In genomic region chr10:37434091-37434490, GRCh38 we compare ENCODE assay signal across 17 cellular contexts.
DNase-seq lines count a peak whose midpoint lies in the region; ATAC-seq, FAIRE-seq and TF ChIP-seq lines count a peak whose summit lies in the region.
"Had no signal": no experiment of that assay in that cellular context is flagged by ENCODE, and none has a peak within 500 bp of the region (broad histone marks: within the 10 kb centered on the region; RNA-seq: fewer than 3 reads in every experiment).

No MANE protein-coding gene starts in this region.

- H3K27ac Mint-ChIP-seq in progenitor cell of endocrine pancreas = no peak overlapping the region
- H3K27ac Mint-ChIP-seq: activated CD4-positive, alpha-beta T cell treated with anti-CD3 and anti-CD28 coated beads for 36 hours; activated T-helper 1 cell treated with anti-CD3 and anti-CD28 coated beads, Interleukin-12 subunit alpha, Interleukin-12 subunit beta, Interleukin-2, Interleukin-4 antibody, amounts not matched to agents 30 ng/mL and 10 ng/mL and 1 ng/mL, durations not matched to agents 14 hours and 24 hours and 36 hours; CD4-positive, alpha-beta T cell; T-cell had no signal

- no peak overlapping the region for H3K4me3 Mint-ChIP-seq in progenitor cell of endocrine pancreas (ENCODE audit: low read depth)
- H3K4me3 Mint-ChIP-seq: activated CD4-positive, alpha-beta T cell treated with anti-CD3 and anti-CD28 coated beads for 36 hours; activated T-helper 1 cell treated with anti-CD3 and anti-CD28 coated beads, Interleukin-12 subunit alpha, Interleukin-12 subunit beta, Interleukin-2, Interleukin-4 antibody, amounts not matched to agents 30 ng/mL and 10 ng/mL and 1 ng/mL, durations not matched to agents 14 hours and 24 hours and 36 hours; CD4-positive, alpha-beta T cell; T-cell had no signal

- H3K4me2 ChIP-seq in A549 = 0 out of 3 replicates have a peak overlapping the region, but pooled peaks have one; percentile 18

- H3K9me3 ChIP-seq in A549 (no peaks in the 10 kb centered on the region), esophagus muscularis mucosa (no peaks in the 10 kb centered on the region), tibial artery (no peaks in the 10 kb centered on the region), BE2C (no peaks in the 10 kb centered on the region)
- H3K9me3 ChIP-seq: sigmoid colon had no signal

- WGBS in A549 (ENCODE audit: missing lambda C conversion rate) = 13% methylated on average over 2 of the region's 2 CpGs
- WGBS in esophagus muscularis mucosa = 44% methylated on average over 2 of the region's 2 CpGs

- H3K9me3 Mint-ChIP-seq in progenitor cell of endocrine pancreas (ENCODE audit: low read depth) = peaks cover 55% of the 10 kb centered on the region

- H3K4me3 ChIP-seq in A549 = no peak overlapping the region
- no peak overlapping the region for H3K4me3 ChIP-seq in esophagus muscularis mucosa
- no peak overlapping the region for H3K4me3 ChIP-seq in tibial artery
- no peak overlapping the region for H3K4me3 ChIP-seq in BE2C (ENCODE audit: low read depth, low read length)
- H3K4me3 ChIP-seq: sigmoid colon had no signal

- DNase-seq in A549 (ENCODE audit: low read depth in 1 of 2, low spot score in 1 of 2) (peak in 1 of 2 experiments; percentile 70), OCI-M1 (lab: John Stamatoyannopoulos, UW) (peak; percentile 33), esophagus muscularis mucosa (ENCODE audit: extremely low spot score) (peak; percentile 34), tibial artery (no peak), progenitor cell of endocrine pancreas (ENCODE audit: low spot score, unreplicated experiment) (no peak), BE2C (no peak), GM10266 (ENCODE audit: extremely low spot score) (no peak)
- DNase-seq: activated CD4-positive, alpha-beta T cell treated with anti-CD3 and anti-CD28 coated beads for 36 hours; CD4-positive, alpha-beta T cell; effector CD4-positive, alpha-beta T cell; glutamatergic neuron; kidney glomerular epithelial cell; sigmoid colon; T-cell had no signal

- POLR2A ChIA-PET in A549 (lab: Yijun Ruan, JAX) = interaction anchor here (0.6 kb wide), 1 partner anchor 33 kb away, joined by 4 read pairs; no protein-coding TSS in a partner anchor

- CTCF ChIA-PET in A549 (lab: Yijun Ruan, JAX) = interaction anchor here (0.7 to 1.7 kb wide), 2 partner anchors 24 to 321 kb away, joined by 3 to 10 read pairs; no protein-coding TSS in a partner anchor

- peak; percentile 60 to 66 for TF ChIP-seq RAD21 in A549 (conservative IDR thresholded peaks at IDR 0.05 in 1 of 2, IDR thresholded peaks at IDR 0.05 in 1 of 2)

- no peaks in the 10 kb centered on the region for H3K27me3 ChIP-seq in esophagus muscularis mucosa
- H3K27me3 ChIP-seq in tibial artery = no peaks in the 10 kb centered on the region
- no peaks in the 10 kb centered on the region for H3K27me3 ChIP-seq in BE2C
- H3K27me3 ChIP-seq: sigmoid colon had no signal

- ATAC-seq in A549 (peak in 1 of 2 experiments; percentile 80; a peak in 3 of 6 replicates), GM18867 (IDR thresholded peaks at IDR 0.05; ENCODE audit: unreplicated experiment) (peak; percentile 76)
- ATAC-seq: activated CD4-positive, alpha-beta T cell treated with anti-CD3 and anti-CD28 coated beads for 36 hours; T-cell had no signal

- H3K4me1 ChIP-seq in A549 (0 out of 3 replicates have a peak, but pooled peaks cover 4% of the 10 kb centered on the region), esophagus muscularis mucosa (no peaks in the 10 kb centered on the region), tibial artery (no peaks in the 10 kb centered on the region), BE2C (no peaks in the 10 kb centered on the region)
- H3K4me1 ChIP-seq: sigmoid colon had no signal

- intact Hi-C loops in esophagus muscularis mucosa (cut with DNase I) (no loop called here), tibial artery (cut with DNase I; ENCODE audit: low total_unique reads) (no loop called here)

- H3K4me1 Mint-ChIP-seq in progenitor cell of endocrine pancreas (ENCODE audit: low read depth) = no peaks in the 10 kb centered on the region
- H3K4me1 Mint-ChIP-seq: activated CD4-positive, alpha-beta T cell treated with anti-CD3 and anti-CD28 coated beads for 36 hours; T-cell had no signal

- no peak for FAIRE-seq in A549 (lab: Jason Lieb, UNC)
- FAIRE-seq: astrocyte had no signal

- H3K27me3 Mint-ChIP-seq in progenitor cell of endocrine pancreas = no peaks in the 10 kb centered on the region
- H3K27me3 Mint-ChIP-seq: activated CD4-positive, alpha-beta T cell treated with anti-CD3 and anti-CD28 coated beads for 36 hours; CD4-positive, alpha-beta T cell; T-cell had no signal

- peak; percentile 43 for TF ChIP-seq CTCF in A549 (IDR thresholded peaks at IDR 0.05)
- TF ChIP-seq CTCF in esophagus muscularis mucosa (IDR thresholded peaks at IDR 0.05) = no peak
- TF ChIP-seq CTCF in tibial artery (IDR thresholded peaks at IDR 0.05) = no peak
- no peak for TF ChIP-seq CTCF in progenitor cell of endocrine pancreas (IDR thresholded peaks at IDR 0.05; ENCODE audit: unreplicated experiment)
- TF ChIP-seq CTCF in BE2C (IDR thresholded peaks at IDR 0.05; ENCODE audit: low read depth, low read length) = no peak
- TF ChIP-seq CTCF in GM10266 (IDR thresholded peaks at IDR 0.05; ENCODE audit: control insufficient read depth, insufficient read depth, low read depth, missing control alignments) = no peak

- no peak for TF ChIP-seq EP300 in A549 (IDR thresholded peaks at IDR 0.05)
- TF ChIP-seq EP300 in esophagus muscularis mucosa (IDR thresholded peaks at IDR 0.05) = no peak

- no peaks in the 10 kb centered on the region for H3K36me3 ChIP-seq in esophagus muscularis mucosa
- no peaks in the 10 kb centered on the region for H3K36me3 ChIP-seq in tibial artery
- no peaks in the 10 kb centered on the region for H3K36me3 ChIP-seq in BE2C
- H3K36me3 ChIP-seq: sigmoid colon had no signal

- H3K36me3 Mint-ChIP-seq in progenitor cell of endocrine pancreas (ENCODE audit: insufficient read depth) = no peaks in the 10 kb centered on the region
- H3K36me3 Mint-ChIP-seq: T-cell had no signal

- H3K27ac ChIP-seq in A549 (peak overlapping the region in 1 of 2 experiments; percentile 55; a peak in 1 of 6 replicates), esophagus muscularis mucosa (replicated peaks in 1 of 4) (no peak overlapping the region), tibial artery (no peak overlapping the region)
- H3K27ac ChIP-seq: sigmoid colon had no signal

- TF ChIP-seq POLR2A in A549 (IDR thresholded peaks at IDR 0.05; ENCODE audit: low read length) (no peak), esophagus muscularis mucosa (IDR thresholded peaks at IDR 0.05; ENCODE audit: low read depth) (no peak)

TF ChIP-seq in A549, 52 proteins besides CTCF, POLR2A, EP300 and RAD21:
- TF ChIP-seq ZFP36 (IDR thresholded peaks at IDR 0.05; ENCODE audit: borderline replicate concordance, partially characterized antibody) (no peak), SMC3 (IDR thresholded peaks at IDR 0.05) (peak; percentile 55), CEBPB (IDR thresholded peaks at IDR 0.05) (0 out of 4 replicates have a peak, but pooled peaks of 1 of the 2 experiments have one; percentile 19)

Comparison
In these comparisons a context has a peak if more than half of its experiments do, and no peak if none do; other contexts are left out.
1. DNase-seq: peak in OCI-M1 (single experiment) and esophagus muscularis mucosa (single experiment); none in tibial artery (0 of 2), progenitor cell of endocrine pancreas (single experiment), BE2C (single experiment) and GM10266 (single experiment).